ENCODE assay signal across 12 cellular contexts in genomic region chr1:110262846-110263631, GRCh38. TPM values are rescaled to one million over a fixed set of nuclear protein-coding genes. Genes with fewer than 3 reads are reported as not detected.
DNase-seq lines count a peak whose midpoint lies in the region; ATAC-seq, FAIRE-seq and TF ChIP-seq lines count a peak whose summit lies in the region.
"Had no signal": no experiment of that assay in that cellular context is flagged by ENCODE, and none has a peak within 500 bp of the region (broad histone marks: within the 10 kb centered on the region; RNA-seq: fewer than 3 reads in every experiment).

No MANE protein-coding gene starts in this region.

- no peaks in the 10 kb centered on the region for H3K36me3 Mint-ChIP-seq in activated naive CD4-positive, alpha-beta T cell treated with anti-CD3 and anti-CD28 coated beads, Interleukin-2, amount 50 U/mL, for 72 hours
- no peaks in the 10 kb centered on the region for H3K36me3 Mint-ChIP-seq in activated CD4-positive, alpha-beta memory T cell treated with anti-CD3 and anti-CD28 coated beads, Interleukin-2, amount 10 ng/mL, durations not matched to agents 7 days and 5 days (ENCODE audit: low read depth)

- H3K27me3 ChIP-seq in skeletal muscle tissue (ENCODE audit: control insufficient read depth in 3 of 3, insufficient read depth in 3 of 3, low read length in 3 of 3): peaks cover 0 to 8% (median 0%) of the 10 kb centered on the region in 3 donors
- H3K27me3 ChIP-seq: Peyer's patch had no signal

- CTCF ChIA-PET in activated CD4-positive, alpha-beta memory T cell treated with anti-CD3 and anti-CD28 coated beads, Interleukin-2, amount 10 ng/mL, durations not matched to agents 7 days and 5 days (lab: Charles Lee): interaction anchor here (2.4 kb wide), 1 partner anchor 55 kb away, joined by 12 read pairs; no protein-coding TSS in a partner anchor

- peaks cover 7% of the 10 kb centered on the region for H3K27me3 Mint-ChIP-seq in activated CD4-positive, alpha-beta memory T cell treated with anti-CD3 and anti-CD28 coated beads, Interleukin-2, amount 10 ng/mL, durations not matched to agents 7 days and 5 days

- peak overlapping the region in 1 of 2 donors; percentile 70 for H3K27ac Mint-ChIP-seq in activated naive CD4-positive, alpha-beta T cell treated with anti-CD3 and anti-CD28 coated beads, Interleukin-2, amount 50 U/mL, for 72 hours
- no peak overlapping the region for H3K27ac Mint-ChIP-seq in activated CD4-positive, alpha-beta memory T cell treated with anti-CD3 and anti-CD28 coated beads, Interleukin-2, amount 10 ng/mL, durations not matched to agents 7 days and 5 days

- no peak overlapping the region for H3K4me3 Mint-ChIP-seq in activated CD4-positive, alpha-beta memory T cell treated with anti-CD3 and anti-CD28 coated beads, Interleukin-2, amount 10 ng/mL, durations not matched to agents 7 days and 5 days

- peaks cover 6 to 21% (median 12%) of the 10 kb centered on the region in 3 donors for H3K4me1 ChIP-seq in skeletal muscle tissue (ENCODE audit: control insufficient read depth in 3 of 3, insufficient read depth in 3 of 3, low read length in 3 of 3)
- H3K4me1 ChIP-seq: Peyer's patch had no signal

- H3K4me3 ChIP-seq in Jurkat, Clone E6-1 (ENCODE audit: low read length): no peak overlapping the region
- H3K4me3 ChIP-seq in skeletal muscle tissue (ENCODE audit: low read length in 3 of 3): no peak overlapping the region
- H3K4me3 ChIP-seq: Peyer's patch had no signal

- H3K27ac ChIP-seq in skeletal muscle tissue (ENCODE audit: low read depth, low read length): peak overlapping the region; percentile 51
- H3K27ac ChIP-seq: Peyer's patch had no signal

- no peaks in the 10 kb centered on the region for H3K4me1 Mint-ChIP-seq in activated CD4-positive, alpha-beta memory T cell treated with anti-CD3 and anti-CD28 coated beads, Interleukin-2, amount 10 ng/mL, durations not matched to agents 7 days and 5 days

- DNase-seq in activated naive CD4-positive, alpha-beta T cell treated with anti-CD3 and anti-CD28 coated beads, Interleukin-2, amount 50 U/mL, for 72 hours (ENCODE audit: low spot score in 2 of 2): no peak
- no peak for DNase-seq in activated naive CD4-positive, alpha-beta T cell treated with anti-CD3 and anti-CD28 coated beads, Interleukin-2, amount 50 U/mL, for 16 hours
- DNase-seq in Jurkat, Clone E6-1 (ENCODE audit: low read depth, low spot score): peak; percentile 21
- peak; percentile 26 for DNase-seq in activated CD4-positive, alpha-beta memory T cell treated with anti-CD3 and anti-CD28 coated beads, Interleukin-2, amount 10 ng/mL, durations not matched to agents 7 days and 5 days
- DNase-seq in D721Med (ENCODE audit: insufficient read length, low spot score): no peak
- DNase-seq in stimulated activated CD4-positive, alpha-beta T cell treated with anti-CD3 and anti-CD28 coated beads, Interleukin-2, amount 100 ng/mL, for 24 hours: no peak
- no peak for DNase-seq in mesenteric fat pad (ENCODE audit: low spot score)
- DNase-seq: activated CD8-positive, alpha-beta memory T cell treated with anti-CD3 and anti-CD28 coated beads, Interleukin-2, amount 50 U/mL, for 48 hours; aorta; kidney; Peyer's patch had no signal

- peak; percentile 51 to 82 for ATAC-seq in activated naive CD4-positive, alpha-beta T cell treated with anti-CD3 and anti-CD28 coated beads, Interleukin-2, amount 50 U/mL, for 72 hours

- FAIRE-seq in D721Med (lab: Jason Lieb, UNC): no peak
- FAIRE-seq: kidney had no signal

- no peaks in the 10 kb centered on the region for H3K9me3 ChIP-seq in skeletal muscle tissue (ENCODE audit: control insufficient read depth in 3 of 3, low read length in 3 of 3)
- H3K9me3 ChIP-seq: Peyer's patch had no signal

- H3K9ac ChIP-seq in skeletal muscle tissue (ENCODE audit: low read depth in 1 of 3, low read length in 3 of 3): no peak overlapping the region

- no peak for TF ChIP-seq CTCF in D721Med (IDR thresholded peaks at IDR 0.05; ENCODE audit: insufficient read depth, missing control alignments)

- no peaks in the 10 kb centered on the region for H3K9me3 Mint-ChIP-seq in activated naive CD4-positive, alpha-beta T cell treated with anti-CD3 and anti-CD28 coated beads, Interleukin-2, amount 50 U/mL, for 72 hours
- H3K9me3 Mint-ChIP-seq in activated CD4-positive, alpha-beta memory T cell treated with anti-CD3 and anti-CD28 coated beads, Interleukin-2, amount 10 ng/mL, durations not matched to agents 7 days and 5 days: no peaks in the 10 kb centered on the region

- no peaks in the 10 kb centered on the region for H3K36me3 ChIP-seq in skeletal muscle tissue (ENCODE audit: control insufficient read depth in 3 of 3, insufficient read depth in 3 of 3, low read length in 3 of 3)
- H3K36me3 ChIP-seq: Peyer's patch had no signal

- POLR2A ChIA-PET in activated CD4-positive, alpha-beta memory T cell treated with anti-CD3 and anti-CD28 coated beads, Interleukin-2, amount 10 ng/mL, durations not matched to agents 7 days and 5 days (lab: Charles Lee): no interaction called here

RNA-seq across cellular contexts. Expression of gene KCNC4, which starts 52.9 kb away (rescaled TPM):
- total RNA-seq in activated naive CD4-positive, alpha-beta T cell treated with anti-CD3 and anti-CD28 coated beads, Interleukin-2, amount 50 U/mL, for 72 hours: 10 to 100 TPM in 1 of 2 donors, 1 to 10 TPM in 1; 8.6 to 27.1 TPM
- polyA plus RNA-seq in Jurkat, Clone E6-1 (2012; ENCODE audit: insufficient read depth, insufficient read length): 8.2 TPM
- total RNA-seq in activated CD4-positive, alpha-beta memory T cell treated with anti-CD3 and anti-CD28 coated beads, Interleukin-2, amount 10 ng/mL, durations not matched to agents 7 days and 5 days: 1 to 10 TPM; 6.8 to 8.1 TPM
- total RNA-seq in skeletal muscle tissue (1.6 TPM), mesenteric fat pad (12.8 TPM)

Comparison
In these comparisons a context has a peak if more than half of its experiments do, and no peak if none do; other contexts are left out.
1. DNase-seq: peak in Jurkat, Clone E6-1 (single experiment) and activated CD4-positive, alpha-beta memory T cell treated with anti-CD3 and anti-CD28 coated beads, Interleukin-2, amount 10 ng/mL, durations not matched to agents 7 days and 5 days (single experiment); none in activated naive CD4-positive, alpha-beta T cell treated with anti-CD3 and anti-CD28 coated beads, Interleukin-2, amount 50 U/mL, for 72 hours (0 of 2), activated naive CD4-positive, alpha-beta T cell treated with anti-CD3 and anti-CD28 coated beads, Interleukin-2, amount 50 U/mL, for 16 hours (single experiment), D721Med (single experiment), stimulated activated CD4-positive, alpha-beta T cell treated with anti-CD3 and anti-CD28 coated beads, Interleukin-2, amount 100 ng/mL, for 24 hours (0 of 2) and mesenteric fat pad (single experiment).